In genomic region chr4:166501941-166502382, GRCh38 we compare ENCODE assay signal across 11 cellular contexts.
DNase-seq lines count a peak whose midpoint lies in the region; ATAC-seq, FAIRE-seq and TF ChIP-seq lines count a peak whose summit lies in the region.
"Had no signal": no experiment of that assay in that cellular context is flagged by ENCODE, and none has a peak within 500 bp of the region (broad histone marks: within the 10 kb centered on the region; RNA-seq: fewer than 3 reads in every experiment).

No MANE protein-coding gene starts in this region.

- H3K18ac ChIP-seq in H1 (ENCODE audit: extremely low read depth, low read length), result peak overlapping the region; percentile 76

- no peaks in the 10 kb centered on the region for H3K27me3 Mint-ChIP-seq in activated naive CD4-positive, alpha-beta T cell treated with anti-CD3 and anti-CD28 coated beads for 36 hours (ENCODE audit: low read depth)
- H3K27me3 Mint-ChIP-seq: B cell had no signal

- POLR2A ChIA-PET in H1 (lab: Charles Lee; ENCODE audit: partially characterized antibody), result no interaction called here

- H4K5ac ChIP-seq in H1 (ENCODE audit: insufficient read length, low read depth, low read length), result peak overlapping the region; percentile 56

- H3K14ac ChIP-seq in H1 (ENCODE audit: insufficient read length), result no peak overlapping the region

- H2BK15ac ChIP-seq in H1 (ENCODE audit: low read length), result no peak overlapping the region

- no peaks in the 10 kb centered on the region for H3K79me1 ChIP-seq in H1 (ENCODE audit: low read depth, low read length)

- no peak overlapping the region for H3K23ac ChIP-seq in H1 (ENCODE audit: insufficient read length)

- H3K9ac ChIP-seq in H1 (replicated peaks in 1 of 4; ENCODE audit: extremely low read depth in 1 of 4, low read depth in 3 of 4, low read length in 3 of 4), result no peak overlapping the region

- CTCF ChIA-PET in activated naive CD4-positive, alpha-beta T cell treated with anti-CD3 and anti-CD28 coated beads for 36 hours (lab: Charles Lee), result no interaction called here
- CTCF ChIA-PET in H1 (lab: Charles Lee; ENCODE audit: partially characterized antibody), result interaction anchor here (0.6 to 4.4 kb wide), 29 partner anchors 8 to 986 kb away, joined by 3 to 43 read pairs (median 3); no protein-coding TSS in a partner anchor

- H2AFZ ChIP-seq in H1 (ENCODE audit: low read length), result peak overlapping the region; percentile 96

- no peaks in the 10 kb centered on the region for H3K79me2 ChIP-seq in H1 (ENCODE audit: control insufficient read depth in 1 of 2, insufficient read depth in 2 of 2, low read length in 2 of 2)

- no peak for TF ChIP-seq EP300 in H1 (IDR thresholded peaks at IDR 0.05; ENCODE audit: borderline replicate concordance in 1 of 2, low read depth in 2 of 2, low read length in 2 of 2)

- peak; percentile 95 for FAIRE-seq in H1 (lab: Jason Lieb, UNC)

- TF ChIP-seq CTCF in H1 (IDR thresholded peaks at IDR 0.05; ENCODE audit: control extremely low read depth in 1 of 3, insufficient read depth in 1 of 3, low read depth in 1 of 3, low read length in 3 of 3) (peak; percentile 70 to 92 (median 73)), testis (IDR thresholded peaks at IDR 0.05) (peak in 2 of 3 experiments; percentile 25 to 32)

- peaks cover 10% of the 10 kb centered on the region for H3K9me3 Mint-ChIP-seq in activated naive CD4-positive, alpha-beta T cell treated with anti-CD3 and anti-CD28 coated beads for 36 hours

- H3K27ac ChIP-seq in H1 (ENCODE audit: low read depth, low read length), result no peak overlapping the region
- H3K27ac ChIP-seq in testis, result no peak overlapping the region
- H3K27ac ChIP-seq: SK-N-MC had no signal

- no peak for TF ChIP-seq POLR2A in H1 (IDR thresholded peaks at IDR 0.05; ENCODE audit: control extremely low read depth in 1 of 2, low read depth in 2 of 2, low read length in 2 of 2)
- no peak for TF ChIP-seq POLR2A in testis (IDR thresholded peaks at IDR 0.05)

- DNase-seq in activated naive CD4-positive, alpha-beta T cell treated with anti-CD3 and anti-CD28 coated beads for 36 hours, result peak; percentile 5
- no peak for DNase-seq in activated naive CD4-positive, alpha-beta T cell treated with Interleukin-2 at 50 U/mL for 16 hours
- DNase-seq in H1 (ENCODE audit: low read depth in 1 of 2, low spot score in 2 of 2), result peak; percentile 56 to 67
- peak; percentile 75 for DNase-seq in testis
- no peak for DNase-seq in G401 (ENCODE audit: low spot score)
- no peak for DNase-seq in T-helper 2 cell
- DNase-seq: stimulated activated naive CD4-positive, alpha-beta T cell had no signal

- no peak overlapping the region for H2AK5ac ChIP-seq in H1 (ENCODE audit: low read depth, low read length)

- peak overlapping the region; percentile 91 for H2BK12ac ChIP-seq in H1 (ENCODE audit: low read depth, low read length)

- H3K27me3 ChIP-seq in H1 (replicated peaks in 1 of 4; ENCODE audit: control insufficient read depth in 3 of 4, extremely low read depth in 1 of 4, insufficient read depth in 3 of 4, low read length in 3 of 4) (no peaks in the 10 kb centered on the region; a peak in 1 of 7 replicates), testis (no peaks in the 10 kb centered on the region)

- peak overlapping the region; percentile 51 for H4K91ac ChIP-seq in H1 (replicated peaks; ENCODE audit: insufficient read length, low read length)

- peak overlapping the region; percentile 67 for H2BK5ac ChIP-seq in H1 (ENCODE audit: low read depth, low read length)

- H2BK120ac ChIP-seq in H1 (replicated peaks; ENCODE audit: low read depth, low read length), result peak overlapping the region; percentile 41

- peak; percentile 78 to 86 for TF ChIP-seq RAD21 in H1 (IDR thresholded peaks at IDR 0.05 in 1 of 2, conservative IDR thresholded peaks at IDR 0.05 in 1 of 2; ENCODE audit: low read depth in 2 of 2, low read length in 2 of 2)

- in situ Hi-C loops in G401 (cut with HindIII; ENCODE audit: low sequenced_read_pairs), result no loop called here

- no peaks in the 10 kb centered on the region for H4K20me1 ChIP-seq in H1 (replicated peaks in 1 of 2; ENCODE audit: control insufficient read depth in 1 of 2, insufficient read depth in 2 of 2, low read length in 2 of 2)

- 0 out of 4 replicates have a peak overlapping the region, but pooled peaks of 1 of the 2 experiments have one; percentile 16 for H3K4me2 ChIP-seq in H1 (ENCODE audit: insufficient read depth in 1 of 2, low read depth in 2 of 2, low read length in 2 of 2)

- no peaks in the 10 kb centered on the region for H3K36me3 ChIP-seq in H1 (ENCODE audit: control insufficient read depth in 2 of 4, insufficient read depth in 4 of 4, low read length in 3 of 4)
- H3K36me3 ChIP-seq in testis (ENCODE audit: low read depth, missing control alignments), result no peaks in the 10 kb centered on the region

- H3K56ac ChIP-seq in H1 (replicated peaks; ENCODE audit: insufficient read length, low read depth, low read length), result no peak overlapping the region

- H3K4me1 ChIP-seq in H1 (replicated peaks in 1 of 4; ENCODE audit: control insufficient read depth in 3 of 4, insufficient read depth in 4 of 4, low read length in 3 of 4), result peaks cover 0 to 4% (median under 1%) of the 10 kb centered on the region in 4 experiments; a peak in 4 of 7 replicates
- H3K4me1 ChIP-seq in testis, result no peaks in the 10 kb centered on the region

- intact Hi-C loops in activated naive CD4-positive, alpha-beta T cell treated with anti-CD3 and anti-CD28 coated beads for 36 hours (cut with micrococcal nuclease), result no loop called here
- intact Hi-C loops in testis (cut with DNase I; ENCODE audit: low total_unique reads), result no loop called here

- no peaks in the 10 kb centered on the region for H3K36me3 Mint-ChIP-seq in activated naive CD4-positive, alpha-beta T cell treated with anti-CD3 and anti-CD28 coated beads for 36 hours (ENCODE audit: low read depth)

- H4K8ac ChIP-seq in H1 (ENCODE audit: extremely low read depth, insufficient read depth, low read length), result peak overlapping the region; percentile 81; the same call in 1 of the 2 replicates

- H3K4me1 Mint-ChIP-seq in activated naive CD4-positive, alpha-beta T cell treated with anti-CD3 and anti-CD28 coated beads for 36 hours (ENCODE audit: low read depth), result no peaks in the 10 kb centered on the region
- H3K4me1 Mint-ChIP-seq: B cell had no signal

- H3K4me3 ChIP-seq in H1 (ENCODE audit: extremely low read depth in 1 of 4, insufficient read depth in 2 of 4, low read depth in 3 of 4, low read length in 4 of 4), result no peak overlapping the region
- H3K4me3 ChIP-seq in testis, result peak overlapping the region; percentile 20 to 24
- H3K4me3 ChIP-seq: SK-N-MC had no signal

- H3K4ac ChIP-seq in H1 (replicated peaks; ENCODE audit: insufficient read length, low read depth, low read length), result no peak overlapping the region

- no peak overlapping the region for H3K4me3 Mint-ChIP-seq in activated naive CD4-positive, alpha-beta T cell treated with anti-CD3 and anti-CD28 coated beads for 36 hours
- H3K4me3 Mint-ChIP-seq: B cell had no signal

- H3K9me3 ChIP-seq in H1 (ENCODE audit: insufficient read depth in 2 of 2, low read depth in 1 of 2, low read length in 1 of 2) (no peaks in the 10 kb centered on the region), testis (no peaks in the 10 kb centered on the region)

- ATAC-seq in HG03469 (IDR thresholded peaks at IDR 0.05; ENCODE audit: unreplicated experiment) (peak; percentile 43), GM21381 (IDR thresholded peaks at IDR 0.05; ENCODE audit: unreplicated experiment) (no peak)

- no peak overlapping the region; the same call in 1 of the 2 replicates for H2BK20ac ChIP-seq in H1 (ENCODE audit: low read length)

- no peaks in the 10 kb centered on the region for H3K23me2 ChIP-seq in H1 (ENCODE audit: low read depth, low read length)

- WGBS in H1 (ENCODE audit: extremely low coverage in 1 of 2, insufficient coverage in 1 of 2, insufficient read length in 1 of 2, insufficient replicate concordance in 2 of 2, low coverage in 1 of 2, low lambda C conversion rate in 2 of 2, missing lambda C conversion rate in 1 of 2), 2 experiments, result 16% methylated on average over 13 of the region's 13 CpGs; no CpG with 5 or more reads in 1 of the 2 experiments
- 14 to 16% methylated on average over 13 of the region's 13 CpGs for WGBS in testis, 2 donors

- no peak overlapping the region for H3K27ac Mint-ChIP-seq in activated naive CD4-positive, alpha-beta T cell treated with anti-CD3 and anti-CD28 coated beads for 36 hours
- H3K27ac Mint-ChIP-seq: B cell had no signal

TF ChIP-seq in H1, 55 proteins besides CTCF, POLR2A, EP300 and RAD21 (continues in another document):
- TF ChIP-seq FOSL1 (IDR thresholded peaks at IDR 0.05; ENCODE audit: insufficient read depth, low read depth, low read length) (no peak), CEBPB (IDR thresholded peaks at IDR 0.05; ENCODE audit: low read depth, low read length) (peak; percentile 94), MAX (IDR thresholded peaks at IDR 0.05) (peak; percentile 75), CHD2 (IDR thresholded peaks at IDR 0.05; ENCODE audit: low read length) (peak; percentile 37; the same call in 1 of the 2 replicates), TAF1 (IDR thresholded peaks at IDR 0.05; ENCODE audit: low read depth, low read length) (0 out of 2 replicates have a peak, but pooled peaks have one; percentile 14), CHD1 (IDR thresholded peaks at IDR 0.05; ENCODE audit: low read depth, low read length) (no peak), EGR1 (IDR thresholded peaks at IDR 0.05; ENCODE audit: borderline replicate concordance, low read depth, low read length) (no peak), SAP30 (IDR thresholded peaks at IDR 0.05; ENCODE audit: insufficient read depth, insufficient replicate concordance, low read length) (no peak), SIX5 (IDR thresholded peaks at IDR 0.05; ENCODE audit: low read depth, low read length) (no peak), MAFK (IDR thresholded peaks at IDR 0.05; ENCODE audit: low read depth, low read length) (0 out of 2 replicates have a peak, but pooled peaks have one; percentile 15), ATF2 (IDR thresholded peaks at IDR 0.05; ENCODE audit: low read length) (peak; percentile 66; the same call in 1 of the 2 replicates), HDAC6 (IDR thresholded peaks at IDR 0.05; ENCODE audit: low read depth, low read length) (no peak)

Comparison
In these comparisons a context has a peak if more than half of its experiments do, and no peak if none do; other contexts are left out.
1. DNase-seq: peak in activated naive CD4-positive, alpha-beta T cell treated with anti-CD3 and anti-CD28 coated beads for 36 hours (single experiment), H1 (2 of 2) and testis (single experiment); none in activated naive CD4-positive, alpha-beta T cell treated with Interleukin-2 at 50 U/mL for 16 hours (single experiment), G401 (single experiment) and T-helper 2 cell (0 of 5).
2. H3K4me3 ChIP-seq: peak in testis (2 of 2); none in H1 (0 of 4).